ENCODE assay signal across 17 cellular contexts in the genomic region with DNA sequence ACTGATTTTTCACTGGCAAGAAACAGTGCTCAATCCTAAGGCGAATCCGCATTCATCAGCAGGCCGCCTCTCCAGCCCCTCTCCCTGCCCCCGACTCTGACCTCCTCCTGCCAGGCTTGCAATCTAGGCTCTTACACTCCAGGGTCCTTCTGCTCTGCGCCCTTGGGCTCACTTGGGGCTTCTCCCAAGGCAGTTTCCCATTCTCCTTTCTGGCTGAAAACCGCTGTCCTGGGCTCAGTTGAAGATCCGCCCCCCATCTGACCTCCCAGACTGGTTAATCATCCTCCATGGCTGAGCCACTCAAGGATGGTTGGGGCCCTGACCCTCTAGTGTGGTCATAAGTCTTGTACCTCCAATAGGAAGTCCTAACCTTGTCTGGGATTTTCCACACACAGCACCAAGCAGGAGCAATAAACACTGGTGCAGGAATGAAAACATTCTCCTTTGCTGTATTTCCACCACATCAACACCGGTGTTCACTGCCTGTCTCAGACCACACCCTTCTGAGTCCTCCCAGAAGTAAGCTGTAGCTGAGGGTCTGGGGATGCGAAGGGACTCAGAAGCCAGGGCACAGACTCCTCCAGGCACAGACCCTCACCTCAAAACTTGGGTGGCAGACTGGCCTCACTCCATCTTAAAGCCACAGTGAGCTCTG. TPM values are rescaled to one million over a fixed set of nuclear protein-coding genes. Genes with fewer than 3 reads are reported as not detected.
DNase-seq lines count a peak whose midpoint lies in the region; ATAC-seq and TF ChIP-seq lines count a peak whose summit lies in the region.
"Had no signal": no experiment of that assay in that cellular context is flagged by ENCODE, and none has a peak within 500 bp of the region (broad histone marks: within the 10 kb centered on the region; RNA-seq: fewer than 3 reads in every experiment).

No MANE protein-coding gene starts in this region.

- peak overlapping the region; percentile 73 for H3K4me2 ChIP-seq in BLaER1

- TF ChIP-seq POLR2A in body of pancreas (IDR thresholded peaks at IDR 0.05), result no peak

- peaks cover 70% of the 10 kb centered on the region for H3K4me1 ChIP-seq in BLaER1
- H3K4me1 ChIP-seq in Panc1 (ENCODE audit: control insufficient read depth, insufficient read depth, low read length), result peaks cover 90% of the 10 kb centered on the region
- H3K4me1 ChIP-seq in body of pancreas, result peaks cover 23% of the 10 kb centered on the region

- peak overlapping the region; percentile 59 for H3K27ac Mint-ChIP-seq in osteocyte (ENCODE audit: unreplicated experiment)
- H3K27ac Mint-ChIP-seq: activated CD4-positive, alpha-beta T cell treated with anti-CD3 and anti-CD28 coated beads for 36 hours; T-cell had no signal

- H3K36me3 ChIP-seq in BLaER1 (peaks cover 3% of the 10 kb centered on the region; the same call in 1 of the 2 replicates), Panc1 (ENCODE audit: control insufficient read depth, insufficient read depth, low read length) (no peaks in the 10 kb centered on the region; the same call in 1 of the 2 replicates), body of pancreas (replicated peaks in 1 of 2; ENCODE audit: insufficient read depth in 1 of 2, low read depth in 2 of 2) (no peaks in the 10 kb centered on the region)
- H3K36me3 ChIP-seq: uterus had no signal

- 91 to 94% methylated on average over 9 of the region's 9 CpGs for WGBS in body of pancreas, 2 donors

- H3K9me3 ChIP-seq in BLaER1 (no peaks in the 10 kb centered on the region), Panc1 (ENCODE audit: control insufficient read depth, insufficient read depth, low read depth, low read length) (no peaks in the 10 kb centered on the region), body of pancreas (no peaks in the 10 kb centered on the region)
- H3K9me3 ChIP-seq: uterus had no signal

- DNase-seq in Panc1 (ENCODE audit: low read depth, low spot score), result no peak
- DNase-seq in glomerular visceral epithelial cell (ENCODE audit: extremely low spot score), result peak; percentile 94
- no peak for DNase-seq in osteocyte (ENCODE audit: extremely low spot score, unreplicated experiment)
- DNase-seq in body of pancreas, result no peak
- no peak for DNase-seq in NCI-H146 (lab: John Stamatoyannopoulos, UW)
- DNase-seq in activated CD4-positive, alpha-beta T cell treated with anti-CD3 and anti-CD28 coated beads, Interleukin-2, amount 50 U/mL, for 4 hours, result no peak
- DNase-seq: activated CD4-positive, alpha-beta T cell treated with anti-CD3 and anti-CD28 coated beads for 36 hours; activated T-cell treated with anti-CD3 and anti-CD28 coated beads, Interleukin-2, amount 50 U/mL, for 4 hours; DMS153; effector CD4-positive, alpha-beta T cell; foreskin keratinocyte; Karpas-422; stimulated activated CD4-positive, alpha-beta T cell treated with anti-CD3 and anti-CD28 coated beads, Interleukin-15, amount 100 ng/mL, for 24 hours; T-cell; uterus had no signal

- in situ Hi-C loops in Panc1 (cut with HindIII; ENCODE audit: low pct_unique_long_range_greater_than_20kb, low sequenced_read_pairs), result no loop called here

- TF ChIP-seq CTCF in Panc1 (IDR thresholded peaks at IDR 0.05), result no peak
- TF ChIP-seq CTCF in osteocyte (IDR thresholded peaks at IDR 0.05), result no peak
- TF ChIP-seq CTCF in body of pancreas (IDR thresholded peaks at IDR 0.05), result no peak

- peak overlapping the region; percentile 53; the same call in 1 of the 2 replicates for H3K4me3 ChIP-seq in BLaER1
- H3K4me3 ChIP-seq in Panc1 (ENCODE audit: low read depth in 2 of 2, low read length in 2 of 2), result peak overlapping the region; percentile 7 to 66
- no peak overlapping the region for H3K4me3 ChIP-seq in body of pancreas
- H3K4me3 ChIP-seq: uterus had no signal

- H3K9ac ChIP-seq in BLaER1, result no peak overlapping the region

- H3K4me1 Mint-ChIP-seq in osteocyte (ENCODE audit: unreplicated experiment), result peaks cover 66% of the 10 kb centered on the region
- H3K4me1 Mint-ChIP-seq: activated CD4-positive, alpha-beta T cell treated with anti-CD3 and anti-CD28 coated beads for 36 hours had no signal

- CTCF ChIA-PET in Panc1 (lab: Charles Lee), result no interaction called here

- H3K27me3 ChIP-seq in BLaER1 (peaks cover 23% of the 10 kb centered on the region), Panc1 (ENCODE audit: control insufficient read depth, insufficient read depth, low read length) (no peaks in the 10 kb centered on the region), body of pancreas (no peaks in the 10 kb centered on the region)
- H3K27me3 ChIP-seq: uterus had no signal

- intact Hi-C loops in Panc1 (cut with micrococcal nuclease; ENCODE audit: unreplicated experiment), result loop anchor here (5.0 kb wide), 1 partner anchor 33 kb away; no protein-coding TSS in a partner anchor
- intact Hi-C loops in body of pancreas (cut with DNase I), result no loop called here

- no TSS peak for BruUV-seq in Panc1 (replicated peaks; lab: Mats Ljungman, UMichigan)

- H3K27ac ChIP-seq in BLaER1, result peak overlapping the region; percentile 35; the same call in 1 of the 2 replicates
- H3K27ac ChIP-seq in Panc1 (ENCODE audit: low read length), result peak overlapping the region; percentile 99
- H3K27ac ChIP-seq in body of pancreas, result no peak overlapping the region
- H3K27ac ChIP-seq: foreskin keratinocyte had no signal

- H3K36me3 Mint-ChIP-seq in osteocyte (ENCODE audit: unreplicated experiment), result peaks cover 4% of the 10 kb centered on the region
- H3K36me3 Mint-ChIP-seq: T-cell had no signal

- H3K4me3 Mint-ChIP-seq in osteocyte (ENCODE audit: unreplicated experiment), result no peak overlapping the region
- H3K4me3 Mint-ChIP-seq: activated CD4-positive, alpha-beta T cell treated with anti-CD3 and anti-CD28 coated beads for 36 hours; activated T-cell treated with anti-CD3 and anti-CD28 coated beads, Interleukin-2, amount 50 U/mL, for 4 hours; T-cell had no signal

- no peaks in the 10 kb centered on the region for H3K27me3 Mint-ChIP-seq in osteocyte (ENCODE audit: unreplicated experiment)

- no peaks in the 10 kb centered on the region for H3K9me3 Mint-ChIP-seq in osteocyte (ENCODE audit: unreplicated experiment)
- H3K9me3 Mint-ChIP-seq: activated T-cell treated with anti-CD3 and anti-CD28 coated beads, Interleukin-2, amount 50 U/mL, for 4 hours; T-cell had no signal

- peak; percentile 8 for ATAC-seq in Panc1
- ATAC-seq in GM18907 (IDR thresholded peaks at IDR 0.05; ENCODE audit: unreplicated experiment), result no peak
- ATAC-seq in body of pancreas, result no peak
- ATAC-seq: activated CD4-positive, alpha-beta T cell treated with anti-CD3 and anti-CD28 coated beads for 36 hours; activated T-cell treated with anti-CD3 and anti-CD28 coated beads, Interleukin-2, amount 50 U/mL, for 4 hours; foreskin keratinocyte; T-cell had no signal

- POLR2A ChIA-PET in Panc1 (lab: Charles Lee), result no interaction called here

- peaks cover 74% of the 10 kb centered on the region for H4K20me1 ChIP-seq in BLaER1

RNA-seq across cellular contexts. Expression of gene TNS3, which starts 42.4 kb away (rescaled TPM):
- total RNA-seq in Panc1 (2021; ENCODE audit: unreplicated experiment), result 533 TPM
- polyA plus RNA-seq in Panc1 (2012; ENCODE audit: insufficient read length), result 322 TPM
- 93.8 and 103 TPM in 2 replicates for total RNA-seq in osteocyte
- 100 to 1,000 TPM; 100 to 265 TPM for total RNA-seq in body of pancreas

Comparison
In these comparisons a context has a peak if more than half of its experiments do, and no peak if none do; other contexts are left out.
1. H3K27ac ChIP-seq: peak in BLaER1 (single experiment) and Panc1 (single experiment); none in body of pancreas (0 of 4).
2. H3K4me3 ChIP-seq: peak in BLaER1 (single experiment) and Panc1 (2 of 2); none in body of pancreas (0 of 2).